Comparison of ENCODE assay signal across 10 cellular contexts in the genomic region with DNA sequence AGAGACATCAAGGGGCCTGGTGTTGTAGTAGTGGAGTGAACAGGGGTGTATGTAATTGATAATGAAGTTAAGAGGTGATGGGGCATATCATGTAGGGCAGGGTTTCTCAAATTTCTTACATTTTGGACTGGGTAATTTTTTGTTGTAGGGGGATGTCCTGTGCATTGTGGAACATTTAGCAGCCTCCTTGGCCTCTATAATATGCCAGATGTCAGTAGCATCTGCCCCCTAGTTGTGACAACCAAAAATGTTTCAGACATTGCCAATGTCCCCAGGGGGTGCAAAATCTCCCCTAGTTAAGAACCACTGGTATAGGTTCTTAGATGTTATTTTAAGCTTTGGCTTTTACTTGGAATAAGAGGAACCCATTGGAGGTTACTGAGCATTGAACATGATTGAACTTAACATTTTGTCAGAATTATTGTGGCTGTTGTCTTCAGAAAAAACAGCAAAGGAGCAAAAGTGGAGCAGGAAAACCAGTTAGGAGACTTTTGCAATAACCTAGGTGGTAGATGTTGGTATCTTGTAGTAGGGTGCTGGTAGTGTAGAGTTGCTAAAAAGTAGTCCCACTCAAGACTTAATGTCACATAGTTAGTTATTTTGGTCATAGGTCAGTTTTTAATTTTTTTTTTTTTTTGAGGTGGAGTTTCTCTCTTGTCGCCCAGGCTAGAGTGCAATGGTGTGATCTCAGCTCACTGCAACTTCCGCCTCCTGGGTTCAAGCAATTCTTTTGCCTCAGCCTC. TPM values are rescaled to one million over a fixed set of nuclear protein-coding genes. Genes with fewer than 3 reads are reported as not detected.
A peak's percentile ranks its signal among the peaks of the same experiment; 100 is the strongest.
DNase-seq lines count a peak whose midpoint lies in the region; ATAC-seq lines count a peak whose summit lies in the region.
"Had no signal": no experiment of that assay in that cellular context is flagged by ENCODE, and none has a peak within 500 bp of the region (broad histone marks: within the 10 kb centered on the region; RNA-seq: fewer than 3 reads in every experiment).

No MANE protein-coding gene starts in this region.

- H3K4me3 Mint-ChIP-seq in T-helper 17 cell, result no peak overlapping the region
- no peak overlapping the region for H3K4me3 Mint-ChIP-seq in stimulated activated effector memory CD8-positive, alpha-beta T cell treated with anti-CD3 and anti-CD28 coated beads, Interleukin-12 subunit alpha, Interleukin-12 subunit beta, amount 100 ng/mL, for 72 hours

- ATAC-seq in HG02798 (IDR thresholded peaks at IDR 0.05; ENCODE audit: poor library complexity, unreplicated experiment), result peak; percentile 48
- ATAC-seq in T-helper 17 cell, result peak; percentile 68
- peak; percentile 40 for ATAC-seq in stimulated activated effector memory CD8-positive, alpha-beta T cell treated with anti-CD3 and anti-CD28 coated beads, Interleukin-12 subunit alpha, Interleukin-12 subunit beta, amount 100 ng/mL, for 72 hours
- no peak for ATAC-seq in HG03095 (IDR thresholded peaks at IDR 0.05; ENCODE audit: unreplicated experiment)
- ATAC-seq in left ventricle myocardium superior, result no peak

- intact Hi-C loops in left ventricle myocardium superior (cut with micrococcal nuclease), result no loop called here

- H3K36me3 Mint-ChIP-seq in T-helper 17 cell (ENCODE audit: low read depth), result peaks cover 4% of the 10 kb centered on the region
- peaks cover 69% of the 10 kb centered on the region for H3K36me3 Mint-ChIP-seq in stimulated activated effector memory CD8-positive, alpha-beta T cell treated with anti-CD3 and anti-CD28 coated beads, Interleukin-12 subunit alpha, Interleukin-12 subunit beta, amount 100 ng/mL, for 72 hours

- no peaks in the 10 kb centered on the region for H3K9me3 ChIP-seq in T-helper 17 cell (ENCODE audit: control insufficient read depth, low read length, poor library complexity, severe bottlenecking)

- no peaks in the 10 kb centered on the region for H3K9me3 Mint-ChIP-seq in stimulated activated effector memory CD8-positive, alpha-beta T cell treated with anti-CD3 and anti-CD28 coated beads, Interleukin-12 subunit alpha, Interleukin-12 subunit beta, amount 100 ng/mL, for 72 hours

- H3K4me1 Mint-ChIP-seq in T-helper 17 cell, result peaks cover 28% of the 10 kb centered on the region
- H3K4me1 Mint-ChIP-seq in stimulated activated effector memory CD8-positive, alpha-beta T cell treated with anti-CD3 and anti-CD28 coated beads, Interleukin-12 subunit alpha, Interleukin-12 subunit beta, amount 100 ng/mL, for 72 hours, result peaks cover 36% of the 10 kb centered on the region

- no peak overlapping the region for H3K27ac Mint-ChIP-seq in T-helper 17 cell
- H3K27ac Mint-ChIP-seq in stimulated activated effector memory CD8-positive, alpha-beta T cell treated with anti-CD3 and anti-CD28 coated beads, Interleukin-12 subunit alpha, Interleukin-12 subunit beta, amount 100 ng/mL, for 72 hours, result no peak overlapping the region

- DNase-seq in SKM-1 treated with dmso at 0.1 percent for 144 hours (lab: John Stamatoyannopoulos, UW; ENCODE audit: unreplicated experiment) (peak; percentile 5), SKM-1 (lab: John Stamatoyannopoulos, UW; ENCODE audit: unreplicated experiment) (no peak), T-helper 17 cell (no peak), NCI-H2081 treated with DMSO at 0.1 percent for 48 hours (lab: John Stamatoyannopoulos, UW) (no peak), left ventricle myocardium superior (no peak)
- DNase-seq in stimulated activated effector memory CD8-positive, alpha-beta T cell treated with anti-CD3 and anti-CD28 coated beads, Interleukin-12 subunit alpha, Interleukin-12 subunit beta, amount 100 ng/mL, for 72 hours (ENCODE audit: low spot score in 2 of 2), result no peak
- DNase-seq: NCI-H2081, WERI-Rb-1 had no signal

- no peaks in the 10 kb centered on the region for H3K27me3 Mint-ChIP-seq in T-helper 17 cell

RNA-seq across cellular contexts. Expression of gene ZNF326, which starts 6.2 kb away (rescaled TPM):
- total RNA-seq in T-helper 17 cell, result 10 to 100 TPM; 35.5 to 46.2 TPM
- 17.0 TPM for total RNA-seq in left ventricle myocardium superior

Comparison
In these comparisons a context has a peak if more than half of its experiments do, and no peak if none do; other contexts are left out.
1. ATAC-seq: peak in HG02798 (single experiment), T-helper 17 cell (single experiment) and stimulated activated effector memory CD8-positive, alpha-beta T cell treated with anti-CD3 and anti-CD28 coated beads, Interleukin-12 subunit alpha, Interleukin-12 subunit beta, amount 100 ng/mL, for 72 hours (single experiment); none in HG03095 (single experiment) and left ventricle myocardium superior (single experiment).